ENCODE assay signal across 1 cellular context in the genomic region with DNA sequence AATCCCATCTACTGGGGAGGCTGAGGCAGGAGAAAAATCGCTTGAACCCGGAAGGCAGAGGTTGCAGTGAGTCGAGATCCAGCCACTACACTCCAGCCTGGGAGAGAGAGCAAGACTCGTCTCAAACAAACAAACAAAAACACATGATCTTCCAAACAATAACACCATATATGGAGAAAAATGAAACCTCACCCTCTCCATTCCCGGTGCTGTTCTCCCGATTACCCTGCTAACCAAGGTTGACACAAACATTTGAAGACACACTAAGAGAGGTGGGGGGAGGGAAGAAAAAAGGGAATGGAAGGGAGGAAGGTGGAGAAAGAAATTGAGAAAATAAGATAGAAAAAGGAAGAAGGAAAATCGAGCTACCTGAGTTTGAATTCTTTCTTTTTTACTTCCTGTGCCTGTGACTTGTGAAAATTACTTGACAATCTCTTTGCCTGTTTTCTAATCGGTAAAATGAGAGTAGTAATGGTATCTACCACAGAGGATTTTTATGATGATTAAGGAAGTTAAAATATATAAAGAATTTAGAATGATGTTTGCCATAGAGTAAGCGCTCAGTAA.
TF ChIP-seq lines count a peak whose summit lies in the region.

No MANE protein-coding gene starts in this region.

TF ChIP-seq in HCT116, 20 proteins besides CTCF, POLR2A, EP300 and RAD21 (continued from another document):
- TF ChIP-seq REST (IDR thresholded peaks at IDR 0.05; ENCODE audit: low read depth) (no peak), JUND (IDR thresholded peaks at IDR 0.05) (no peak), ZNF274 (IDR thresholded peaks at IDR 0.05; ENCODE audit: low read depth, low read length) (no peak), YY1 (IDR thresholded peaks at IDR 0.05; ENCODE audit: extremely low read depth, insufficient replicate concordance, low read depth, low read length) (no peak), ATF3 (IDR thresholded peaks at IDR 0.05) (no peak), CBX3 (IDR thresholded peaks at IDR 0.05; ENCODE audit: low read depth) (no peak), MAX (IDR thresholded peaks at IDR 0.05) (no peak), EZH2 (IDR thresholded peaks at IDR 0.05) (no peak), EGR1 (IDR thresholded peaks at IDR 0.05; ENCODE audit: low read depth) (no peak)
